In genomic region chr1:36321119-36321951, GRCh38 we compare ENCODE assay signal across 8 cellular contexts. TPM values are rescaled to one million over a fixed set of nuclear protein-coding genes. Genes with fewer than 3 reads are reported as not detected.
DNase-seq lines count a peak whose midpoint lies in the region; ATAC-seq and TF ChIP-seq lines count a peak whose summit lies in the region.

No MANE protein-coding gene starts in this region.

- peak; percentile 80 for DNase-seq in AG04450 (ENCODE audit: low read depth, low spot score)
- DNase-seq in HCT116 (ENCODE audit: low read depth, low spot score), result peak; percentile 77
- peak; percentile 87 for DNase-seq in amniotic epithelial cell (ENCODE audit: low read depth)
- DNase-seq in smooth muscle cell (lab: John Stamatoyannopoulos, UW; ENCODE audit: unreplicated experiment), result peak; percentile 75
- no peak for DNase-seq in hypothalamus (lab: John Stamatoyannopoulos, UW)
- no peak for DNase-seq in H4 (ENCODE audit: low spot score)

- peak; percentile 15 for TF ChIP-seq POLR2A in HCT116 (IDR thresholded peaks at IDR 0.05; ENCODE audit: borderline replicate concordance, extremely low read depth, insufficient read depth, insufficient read length)

- RAD21 ChIA-PET in HCT116 (lab: Charles Lee; ENCODE audit: low non-redundant PET in 1 of 2, low total read pairs in 2 of 2, uncharacterized antibody in 2 of 2, unreplicated experiment in 2 of 2), result interaction anchor here in 1 of 2 experiments (0.7 kb wide), 1 partner anchor 65 kb away, joined by 3 read pairs; no protein-coding TSS in a partner anchor

- H3K27ac ChIP-seq in AG04450 (ENCODE audit: low read depth, low read length) (peak overlapping the region; percentile 65), HCT116 (ENCODE audit: low read depth, low read length) (peak overlapping the region; percentile 89), smooth muscle cell (ENCODE audit: low read depth) (peak overlapping the region; percentile 83)

- H3K9me3 ChIP-seq in AG04450 (ENCODE audit: control insufficient read depth, insufficient read depth, low read length), result no peaks in the 10 kb centered on the region; the same call in 1 of the 2 replicates
- no peaks in the 10 kb centered on the region for H3K9me3 ChIP-seq in HCT116 (ENCODE audit: control insufficient read depth in 1 of 2, insufficient read depth in 1 of 2, low read depth in 1 of 2, low read length in 2 of 2)
- no peaks in the 10 kb centered on the region for H3K9me3 ChIP-seq in smooth muscle cell (replicated peaks; ENCODE audit: low read depth)

- H3K9me2 ChIP-seq in HCT116 (ENCODE audit: insufficient read depth), result no peaks in the 10 kb centered on the region

- H3K4me2 ChIP-seq in HCT116 (ENCODE audit: low read length) (peak overlapping the region; percentile 87), smooth muscle cell (peak overlapping the region; percentile 97)

- H3K79me2 ChIP-seq in HCT116 (ENCODE audit: insufficient read depth, low read length), result peaks cover 11% of the 10 kb centered on the region; the same call in 1 of the 2 replicates
- H3K79me2 ChIP-seq in smooth muscle cell (ENCODE audit: low read depth), result peaks cover 3% of the 10 kb centered on the region

- CTCF ChIA-PET in AG04450 (lab: Charles Lee), result interaction anchor here (1.2 to 1.6 kb wide), 2 partner anchors 21 to 47 kb away, joined by 3 to 4 read pairs; no protein-coding TSS in a partner anchor
- CTCF ChIA-PET in HCT116 (lab: Charles Lee), result interaction anchor here (1.1 kb wide), 1 partner anchor 21 kb away, joined by 4 read pairs; no protein-coding TSS in a partner anchor

- POLR2A ChIA-PET in AG04450 (lab: Yijun Ruan, JAX) (interaction anchor here (0.6 to 1.8 kb wide), 8 partner anchors 11 to 172 kb away, joined by 3 to 8 read pairs (median 4); partner anchors contain the start of gene TRAPPC3), HCT116 (lab: Charles Lee) (interaction anchor here (3.3 kb wide), 1 partner anchor 80 kb away, joined by 12 read pairs; no protein-coding TSS in a partner anchor)

- H3F3A ChIP-seq in smooth muscle cell (ENCODE audit: low read depth), result peaks cover 18% of the 10 kb centered on the region

- H3K4me1 ChIP-seq in HCT116 (ENCODE audit: control insufficient read depth in 1 of 2, insufficient read depth in 2 of 2, low read length in 2 of 2) (peaks cover 17 to 48% of the 10 kb centered on the region in 2 experiments), smooth muscle cell (ENCODE audit: low read depth) (peaks cover 27% of the 10 kb centered on the region)

- peak overlapping the region; percentile 79 for H3K4me3 ChIP-seq in AG04450 (ENCODE audit: low read depth, low read length)
- peak overlapping the region; percentile 58 to 69 for H3K4me3 ChIP-seq in HCT116 (replicated peaks in 1 of 2; ENCODE audit: low read depth in 1 of 2, low read length in 2 of 2)
- H3K4me3 ChIP-seq in iPS-11a (ENCODE audit: low read depth, low read length), result peak overlapping the region; percentile 52
- peak overlapping the region; percentile 83 for H3K4me3 ChIP-seq in smooth muscle cell

- BruUV-seq in HCT116 (replicated peaks; lab: Mats Ljungman, UMichigan), result TSS peak; percentile 36

- no peak overlapping the region for H2AFZ ChIP-seq in HCT116 (ENCODE audit: low read depth, low read length, poor library complexity, severe bottlenecking)
- no peak overlapping the region for H2AFZ ChIP-seq in smooth muscle cell (ENCODE audit: low read depth)

- TF ChIP-seq CTCF in AG04450 (IDR thresholded peaks at IDR 0.05; ENCODE audit: low read depth, low read length) (no peak), HCT116 (IDR thresholded peaks at IDR 0.05 in 2 of 3, conservative IDR thresholded peaks at IDR 0.05 in 1 of 3; ENCODE audit: borderline replicate concordance in 1 of 3, insufficient read depth in 1 of 3, low read depth in 2 of 3, low read length in 2 of 3) (no peak), smooth muscle cell (IDR thresholded peaks at IDR 0.05; ENCODE audit: borderline replicate concordance, insufficient read depth, poor library complexity, severe bottlenecking) (no peak)

- H3K9ac ChIP-seq in HCT116 (ENCODE audit: low read length), result peak overlapping the region; percentile 76
- no peak overlapping the region for H3K9ac ChIP-seq in smooth muscle cell (ENCODE audit: low read depth)

- 4% methylated on average over 56 of the region's 59 CpGs for WGBS in smooth muscle cell (ENCODE audit: low lambda C conversion rate)

- ATAC-seq in HCT116, result peak; percentile 68
- ATAC-seq in HG03135 (IDR thresholded peaks at IDR 0.05; ENCODE audit: unreplicated experiment), result no peak

- intact Hi-C loops in HCT116 (cut with micrococcal nuclease), result no loop called here

- H3K27me3 ChIP-seq in AG04450 (ENCODE audit: control insufficient read depth, insufficient read depth, low read length) (no peaks in the 10 kb centered on the region), HCT116 (ENCODE audit: insufficient read depth, low read length) (no peaks in the 10 kb centered on the region), smooth muscle cell (ENCODE audit: low read depth) (no peaks in the 10 kb centered on the region)

- no peaks in the 10 kb centered on the region; a peak in 1 of 4 replicates for H3K36me3 ChIP-seq in HCT116 (ENCODE audit: control insufficient read depth in 1 of 2, insufficient read depth in 2 of 2, low read length in 2 of 2)
- no peaks in the 10 kb centered on the region for H3K36me3 ChIP-seq in smooth muscle cell (ENCODE audit: low read depth)

- H4K20me1 ChIP-seq in HCT116 (ENCODE audit: insufficient read depth), result no peaks in the 10 kb centered on the region
- peaks cover 16% of the 10 kb centered on the region for H4K20me1 ChIP-seq in smooth muscle cell (ENCODE audit: low read depth)

- no peak for TF ChIP-seq RAD21 in HCT116 (IDR thresholded peaks at IDR 0.05; ENCODE audit: low read depth)

TF ChIP-seq in HCT116, 20 proteins besides CTCF, POLR2A, EP300 and RAD21 (continues in another document):
- TF ChIP-seq YY1 (IDR thresholded peaks at IDR 0.05; ENCODE audit: extremely low read depth, insufficient replicate concordance, low read depth, low read length), result peak; percentile 64
- TF ChIP-seq, protein P1, sequence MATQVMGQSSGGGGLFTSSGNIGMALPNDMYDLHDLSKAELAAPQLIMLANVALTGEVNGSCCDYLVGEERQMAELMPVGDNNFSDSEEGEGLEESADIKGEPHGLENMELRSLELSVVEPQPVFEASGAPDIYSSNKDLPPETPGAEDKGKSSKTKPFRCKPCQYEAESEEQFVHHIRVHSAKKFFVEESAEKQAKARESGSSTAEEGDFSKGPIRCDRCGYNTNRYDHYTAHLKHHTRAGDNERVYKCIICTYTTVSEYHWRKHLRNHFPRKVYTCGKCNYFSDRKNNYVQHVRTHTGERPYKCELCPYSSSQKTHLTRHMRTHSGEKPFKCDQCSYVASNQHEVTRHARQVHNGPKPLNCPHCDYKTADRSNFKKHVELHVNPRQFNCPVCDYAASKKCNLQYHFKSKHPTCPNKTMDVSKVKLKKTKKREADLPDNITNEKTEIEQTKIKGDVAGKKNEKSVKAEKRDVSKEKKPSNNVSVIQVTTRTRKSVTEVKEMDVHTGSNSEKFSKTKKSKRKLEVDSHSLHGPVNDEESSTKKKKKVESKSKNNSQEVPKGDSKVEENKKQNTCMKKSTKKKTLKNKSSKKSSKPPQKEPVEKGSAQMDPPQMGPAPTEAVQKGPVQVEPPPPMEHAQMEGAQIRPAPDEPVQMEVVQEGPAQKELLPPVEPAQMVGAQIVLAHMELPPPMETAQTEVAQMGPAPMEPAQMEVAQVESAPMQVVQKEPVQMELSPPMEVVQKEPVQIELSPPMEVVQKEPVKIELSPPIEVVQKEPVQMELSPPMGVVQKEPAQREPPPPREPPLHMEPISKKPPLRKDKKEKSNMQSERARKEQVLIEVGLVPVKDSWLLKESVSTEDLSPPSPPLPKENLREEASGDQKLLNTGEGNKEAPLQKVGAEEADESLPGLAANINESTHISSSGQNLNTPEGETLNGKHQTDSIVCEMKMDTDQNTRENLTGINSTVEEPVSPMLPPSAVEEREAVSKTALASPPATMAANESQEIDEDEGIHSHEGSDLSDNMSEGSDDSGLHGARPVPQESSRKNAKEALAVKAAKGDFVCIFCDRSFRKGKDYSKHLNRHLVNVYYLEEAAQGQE (IDR thresholded peaks at IDR 0.05; ENCODE audit: low read depth), result no peak
- TF ChIP-seq SRF (IDR thresholded peaks at IDR 0.05; ENCODE audit: low read depth), result no peak
- peak; percentile 66 for TF ChIP-seq POLR2AphosphoS5 (IDR thresholded peaks at IDR 0.05; ENCODE audit: low read depth, low read length)
- TF ChIP-seq EZH2phosphoT487 (IDR thresholded peaks at IDR 0.05; ENCODE audit: borderline replicate concordance), result no peak
- TF ChIP-seq, protein P2, sequence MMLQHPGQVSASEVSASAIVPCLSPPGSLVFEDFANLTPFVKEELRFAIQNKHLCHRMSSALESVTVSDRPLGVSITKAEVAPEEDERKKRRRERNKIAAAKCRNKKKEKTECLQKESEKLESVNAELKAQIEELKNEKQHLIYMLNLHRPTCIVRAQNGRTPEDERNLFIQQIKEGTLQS (IDR thresholded peaks at IDR 0.05), result no peak; the same call in 1 of the 2 replicates
- peak; percentile 82; the same call in 1 of the 2 replicates for TF ChIP-seq EGR1 (IDR thresholded peaks at IDR 0.05; ENCODE audit: low read depth)
- peak; percentile 82 for TF ChIP-seq MAX (IDR thresholded peaks at IDR 0.05)
- no peak for TF ChIP-seq FOSL1 (IDR thresholded peaks at IDR 0.05; ENCODE audit: low read depth)
- TF ChIP-seq ELF1 (IDR thresholded peaks at IDR 0.05; ENCODE audit: borderline replicate concordance, low read depth), result no peak
- peak; percentile 69; the same call in 1 of the 2 replicates for TF ChIP-seq SP1 (IDR thresholded peaks at IDR 0.05; ENCODE audit: low read depth)
- TF ChIP-seq ZFX (IDR thresholded peaks at IDR 0.05), result peak; percentile 18; the same call in 1 of the 2 replicates
- peak; percentile 47 for TF ChIP-seq TCF7L2 (IDR thresholded peaks at IDR 0.05; ENCODE audit: borderline replicate concordance, extremely low read depth, insufficient read depth, insufficient read length)

RNA-seq across cellular contexts. Expression of gene EVA1B, which starts 2.1 kb away (rescaled TPM):
- polyA plus RNA-seq in AG04450 (2011; rRNA removed) (27.2 and 42.6 TPM in 2 replicates), smooth muscle cell (164 and 182 TPM in 2 replicates)
- polyA minus RNA-seq in AG04450 (2011; rRNA and poly(A)+ RNA removed), result 7.7 and 8.1 TPM in 2 replicates
- total RNA-seq in HCT116 (2021; ENCODE audit: unreplicated experiment) (25.1 TPM), smooth muscle cell (49.8 and 88.7 TPM in 2 replicates)
- 31.1 and 33.3 TPM in 2 replicates for polyA plus RNA-seq in HCT116 (2012)
- total RNA-seq in H4 (2014; rRNA removed; shearing (Covaris generic)), result 2.5 and 4.2 TPM in 2 replicates

RNA-seq across cellular contexts. Expression of gene SH3D21, which starts 15.2 kb away (rescaled TPM):
- polyA plus RNA-seq in AG04450 (2011; rRNA removed), result 1.3 and 1.7 TPM in 2 replicates
- polyA minus RNA-seq in AG04450 (2011; rRNA and poly(A)+ RNA removed), result 1.6 and 2.2 TPM in 2 replicates
- 9.3 TPM for total RNA-seq in HCT116 (2021; ENCODE audit: unreplicated experiment)
- 5.4 and 6.9 TPM in 2 replicates for polyA plus RNA-seq in HCT116 (2012)
- total RNA-seq in smooth muscle cell, result 12.0 and 16.4 TPM in 2 replicates
- polyA plus RNA-seq in smooth muscle cell, result 6.9 and 8.2 TPM in 2 replicates
- total RNA-seq in H4 (2014; rRNA removed; shearing (Covaris generic)), result 0.06 TPM in 1 of 2 replicates, not detected in the other

Comparison
In these comparisons a context has a peak if more than half of its experiments do, and no peak if none do; other contexts are left out.
1. DNase-seq: peak in AG04450 (single experiment), HCT116 (single experiment), amniotic epithelial cell (single experiment) and smooth muscle cell (single experiment); none in hypothalamus (0 of 51) and H4 (single experiment).
2. Peak in every context shown above with its lines, with median percentiles within 50 percentile points of each other: H3K27ac ChIP-seq and H3K4me3 ChIP-seq.